Comparison of ENCODE assay signal across 8 cellular contexts in genomic region chr16:82024883-82025282, GRCh38. TPM values are rescaled to one million over a fixed set of nuclear protein-coding genes. Genes with fewer than 3 reads are reported as not detected.
"Had no signal": no experiment of that assay in that cellular context is flagged by ENCODE, and none has a peak within 500 bp of the region (broad histone marks: within the 10 kb centered on the region; RNA-seq: fewer than 3 reads in every experiment).

No MANE protein-coding gene starts in this region.

- DNase-seq: IMR-90, KBM-7, KG1 had no signal

- H3K27ac ChIP-seq: HL-60, KMS-11 had no signal

- H3K9ac ChIP-seq: KMS-11 had no signal

- H3K4me3 ChIP-seq: K562 had no signal

- ATAC-seq: HepG2, K562 had no signal

- H3K4me2 ChIP-seq: KMS-11 had no signal

RNA-seq across cellular contexts. Expression of gene HSD17B2, which starts 10.2 kb away (rescaled TPM):
- total RNA-seq: K562 had no signal
- polyA plus RNA-seq: IgD-negative memory B cell, K562 had no signal
